ENCODE assay signal across 13 cellular contexts in the genomic region with DNA sequence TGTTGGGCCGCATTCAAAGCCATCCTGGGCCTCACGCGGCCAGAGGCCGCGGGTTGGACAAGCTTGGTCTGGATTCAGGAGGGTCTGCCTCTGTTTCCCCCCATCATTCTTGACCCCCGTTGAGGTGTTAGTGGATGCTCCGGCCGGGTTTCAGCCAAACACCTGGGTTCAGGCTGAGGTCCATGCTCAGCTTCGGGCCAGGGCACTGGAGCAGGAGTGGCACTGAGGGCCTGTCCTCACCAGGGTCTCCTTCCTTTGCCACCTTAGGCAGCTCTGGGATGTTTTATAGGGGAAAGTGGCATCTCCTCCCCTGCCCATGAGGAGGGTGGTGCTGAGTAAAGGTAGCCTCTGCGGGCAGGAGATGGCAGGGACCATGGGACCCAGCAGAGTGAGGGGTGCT.
A peak's percentile ranks its signal among the peaks of the same experiment; 100 is the strongest.
DNase-seq lines count a peak whose midpoint lies in the region; ATAC-seq and TF ChIP-seq lines count a peak whose summit lies in the region.
"Had no signal": no experiment of that assay in that cellular context is flagged by ENCODE, and none has a peak within 500 bp of the region (broad histone marks: within the 10 kb centered on the region; RNA-seq: fewer than 3 reads in every experiment).

No MANE protein-coding gene starts in this region.

- peaks cover 25% of the 10 kb centered on the region for H3K4me1 Mint-ChIP-seq in neural progenitor cell

- no peaks in the 10 kb centered on the region for H4K20me1 ChIP-seq in neural progenitor cell (ENCODE audit: low read depth)

- H3K36me3 Mint-ChIP-seq in neural progenitor cell, result peaks cover 2% of the 10 kb centered on the region
- H3K36me3 Mint-ChIP-seq: type B pancreatic cell had no signal

- H3K9ac ChIP-seq in neural progenitor cell, result no peak overlapping the region

- no peak overlapping the region for H3K27ac Mint-ChIP-seq in neural progenitor cell

- peaks cover 18% of the 10 kb centered on the region for H3K9me3 Mint-ChIP-seq in neural progenitor cell
- H3K9me3 Mint-ChIP-seq: type B pancreatic cell had no signal

- no peak overlapping the region for H3K4me3 Mint-ChIP-seq in neural progenitor cell

- H3K27me3 ChIP-seq in AG04450 (ENCODE audit: control insufficient read depth, insufficient read depth, low read length) (peaks cover 20% of the 10 kb centered on the region), H7 (ENCODE audit: control insufficient read depth, insufficient read depth, low read length) (peaks cover 5% of the 10 kb centered on the region), brain microvascular endothelial cell (replicated peaks) (no peaks in the 10 kb centered on the region), neural progenitor cell (no peaks in the 10 kb centered on the region), WERI-Rb-1 (ENCODE audit: insufficient read depth, low read depth, severe bottlenecking) (no peaks in the 10 kb centered on the region)

- H3K79me2 ChIP-seq in neural progenitor cell (ENCODE audit: low read depth), result no peaks in the 10 kb centered on the region

- peaks cover 28% of the 10 kb centered on the region for H3K4me1 ChIP-seq in neural progenitor cell

- in situ Hi-C loops in brain microvascular endothelial cell (cut with HindIII; ENCODE audit: low pct_ligation_motif_present, low sequenced_read_pairs), result no loop called here

- POLR2A ChIA-PET in AG04450 (lab: Yijun Ruan, JAX), result no interaction called here

- TF ChIP-seq CTCF in AG04450 (IDR thresholded peaks at IDR 0.05; ENCODE audit: low read depth, low read length), result no peak
- no peak for TF ChIP-seq CTCF in brain microvascular endothelial cell (IDR thresholded peaks at IDR 0.05; ENCODE audit: low read depth, low read length, missing control alignments)
- TF ChIP-seq CTCF in neural progenitor cell (IDR thresholded peaks at IDR 0.05), result no peak
- no peak for TF ChIP-seq CTCF in WERI-Rb-1 (IDR thresholded peaks at IDR 0.05; ENCODE audit: low read depth, low read length)

- CTCF ChIA-PET in AG04450 (lab: Charles Lee), result interaction anchor here (0.6 to 1.6 kb wide), 9 partner anchors 9 to 439 kb away, joined by 3 to 10 read pairs (median 3); no protein-coding TSS in a partner anchor

- intact Hi-C loops in left colon (cut with DNase I, micrococcal nuclease), result no loop called here

- H3F3A ChIP-seq in neural progenitor cell (ENCODE audit: low read depth), result peaks cover 45% of the 10 kb centered on the region

- no peaks in the 10 kb centered on the region; the same call in 1 of the 2 replicates for H3K9me3 ChIP-seq in AG04450 (ENCODE audit: control insufficient read depth, insufficient read depth, low read length)
- H3K9me3 ChIP-seq in neural progenitor cell (ENCODE audit: low read depth), result no peaks in the 10 kb centered on the region
- no peaks in the 10 kb centered on the region for H3K9me3 ChIP-seq in WERI-Rb-1 (ENCODE audit: severe bottlenecking)
- H3K9me3 ChIP-seq: lower lobe of right lung had no signal

- DNase-seq in AG04450 (ENCODE audit: low read depth, low spot score) (no peak), H7 (no peak), brain microvascular endothelial cell (no peak), neural progenitor cell (ENCODE audit: low spot score) (no peak), left colon (no peak), foreskin melanocyte (no peak), WERI-Rb-1 (no peak), NCI-H128 (lab: John Stamatoyannopoulos, UW; ENCODE audit: unreplicated experiment) (no peak)
- DNase-seq: cerebellar nuclear complex, GDM1, occipital lobe had no signal

- H3K4me2 ChIP-seq in neural progenitor cell, result peak overlapping the region; percentile 90

- no peak for ATAC-seq in left colon

- H2AFZ ChIP-seq in neural progenitor cell (replicated peaks), result no peak overlapping the region

- no peak overlapping the region for H3K27ac ChIP-seq in AG04450 (ENCODE audit: low read depth, low read length)
- H3K27ac ChIP-seq in brain microvascular endothelial cell, result no peak overlapping the region
- no peak overlapping the region for H3K27ac ChIP-seq in neural progenitor cell
- H3K27ac ChIP-seq in WERI-Rb-1, result no peak overlapping the region

- peaks cover 12% of the 10 kb centered on the region for H3K27me3 Mint-ChIP-seq in neural progenitor cell (ENCODE audit: insufficient read depth, low read depth)

- H3K4me3 ChIP-seq in AG04450 (ENCODE audit: low read depth, low read length) (peak overlapping the region; percentile 60), H7 (ENCODE audit: insufficient read depth, low read depth, low read length) (peak overlapping the region; percentile 58; the same call in 1 of the 2 replicates), brain microvascular endothelial cell (ENCODE audit: low read depth, low read length) (peak overlapping the region; percentile 64), neural progenitor cell (no peak overlapping the region), WERI-Rb-1 (ENCODE audit: low read depth, low read length) (no peak overlapping the region)

- no peaks in the 10 kb centered on the region for H3K36me3 ChIP-seq in H7 (replicated peaks; ENCODE audit: control insufficient read depth, insufficient read depth, low read length)
- no peaks in the 10 kb centered on the region for H3K36me3 ChIP-seq in brain microvascular endothelial cell (replicated peaks)
- H3K36me3 ChIP-seq in neural progenitor cell, result no peaks in the 10 kb centered on the region
- no peaks in the 10 kb centered on the region for H3K36me3 ChIP-seq in WERI-Rb-1
- H3K36me3 ChIP-seq: lower lobe of right lung had no signal

Comparison
In these comparisons a context has a peak if more than half of its experiments do, and no peak if none do; other contexts are left out.
1. H3K4me3 ChIP-seq: peak in AG04450 (single experiment), H7 (single experiment) and brain microvascular endothelial cell (single experiment); none in neural progenitor cell (single experiment) and WERI-Rb-1 (single experiment).